In the genomic region with DNA sequence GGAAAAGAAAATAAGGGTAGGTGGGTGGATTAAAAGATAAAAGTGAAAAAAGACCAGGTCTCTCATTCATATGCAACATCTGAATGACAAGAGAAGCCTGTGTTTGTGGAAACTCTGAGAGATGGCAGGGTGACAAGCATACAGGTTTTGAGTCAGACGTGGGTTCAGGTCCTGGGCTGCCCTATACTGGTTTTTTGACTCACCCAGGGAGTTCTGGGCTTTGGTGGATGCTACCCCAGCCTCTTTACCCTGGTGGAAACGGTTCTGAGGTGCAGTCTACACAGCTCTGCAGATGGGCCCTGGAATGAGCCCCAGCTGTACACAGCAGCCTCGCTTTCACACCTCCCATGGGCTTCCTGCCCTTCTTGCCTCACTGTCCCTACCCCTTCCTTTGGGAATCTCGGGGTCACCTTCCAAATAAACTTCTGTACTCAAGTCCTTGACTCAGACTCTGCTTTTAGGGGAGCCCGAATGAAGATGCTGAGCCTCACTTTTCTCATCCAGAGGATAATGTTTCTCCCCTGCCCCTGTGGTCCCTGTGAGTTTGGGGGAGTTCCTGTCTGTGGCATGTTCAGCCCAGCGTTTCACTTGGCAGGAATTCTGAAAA, we compare ENCODE assay signal across 8 cellular contexts.
DNase-seq lines count a peak whose midpoint lies in the region; ATAC-seq and TF ChIP-seq lines count a peak whose summit lies in the region.

No MANE protein-coding gene starts in this region.

- no peaks in the 10 kb centered on the region for H3K9me3 Mint-ChIP-seq in activated T-helper 17 cell treated with anti-CD3 and anti-CD28 coated beads, Interleukin-2, amount 50 U/mL, for 72 hours

- H3K9ac ChIP-seq in BLaER1 treated with 17β-estradiol and CSF1 and Interleukin-3, amounts not matched to agents 10 nM and 100 nM: no peak overlapping the region
- no peak overlapping the region for H3K9ac ChIP-seq in HUES48 (ENCODE audit: low read depth, low read length)

- no peaks in the 10 kb centered on the region for H4K20me1 ChIP-seq in BLaER1 treated with 17β-estradiol and CSF1 and Interleukin-3, amounts not matched to agents 10 nM and 100 nM

- no peaks in the 10 kb centered on the region for H3K27me3 ChIP-seq in BLaER1 treated with 17β-estradiol and CSF1 and Interleukin-3, amounts not matched to agents 10 nM and 100 nM
- H3K27me3 ChIP-seq in HUES48 (ENCODE audit: control insufficient read depth, insufficient read depth, low read length): no peaks in the 10 kb centered on the region

- no peaks in the 10 kb centered on the region for H3K36me3 Mint-ChIP-seq in activated T-helper 17 cell treated with anti-CD3 and anti-CD28 coated beads, Interleukin-2, amount 50 U/mL, for 72 hours (ENCODE audit: low read depth)

- no peak overlapping the region for H3K27ac ChIP-seq in BLaER1 treated with 17β-estradiol and CSF1 and Interleukin-3, amounts not matched to agents 10 nM and 100 nM
- H3K27ac ChIP-seq in HUES48 (ENCODE audit: low read depth, low read length): peak overlapping the region; percentile 90

- H3K4me3 Mint-ChIP-seq in activated T-helper 17 cell treated with anti-CD3 and anti-CD28 coated beads, Interleukin-2, amount 50 U/mL, for 72 hours: peak overlapping the region; percentile 74

- DNase-seq in mucosa of descending colon (no peak), HuH-7.5 (ENCODE audit: low spot score) (no peak), NCI-H2227 treated with DMSO at 0.1 percent for 48 hours (lab: John Stamatoyannopoulos, UW) (no peak), NCI-H2029 (lab: John Stamatoyannopoulos, UW) (no peak)

- H3K36me3 ChIP-seq in BLaER1 treated with 17β-estradiol and CSF1 and Interleukin-3, amounts not matched to agents 10 nM and 100 nM: no peaks in the 10 kb centered on the region
- H3K36me3 ChIP-seq in HUES48 (ENCODE audit: control insufficient read depth, insufficient read depth, low read length) (peaks cover 19% of the 10 kb centered on the region), mucosa of descending colon (ENCODE audit: low read depth) (no peaks in the 10 kb centered on the region)

- ATAC-seq in activated T-helper 17 cell treated with anti-CD3 and anti-CD28 coated beads, Interleukin-2, amount 50 U/mL, for 72 hours (replicated peaks): peak; percentile 96
- ATAC-seq in mucosa of descending colon: peak; percentile 8
- no peak for ATAC-seq in HG03280 (IDR thresholded peaks at IDR 0.05; ENCODE audit: unreplicated experiment)

- peak overlapping the region; percentile 95 for H3K27ac Mint-ChIP-seq in activated T-helper 17 cell treated with anti-CD3 and anti-CD28 coated beads, Interleukin-2, amount 50 U/mL, for 72 hours

- no peak overlapping the region for H3K4me3 ChIP-seq in BLaER1 treated with 17β-estradiol and CSF1 and Interleukin-3, amounts not matched to agents 10 nM and 100 nM
- H3K4me3 ChIP-seq in HUES48 (ENCODE audit: low read depth, low read length) (no peak overlapping the region), mucosa of descending colon (no peak overlapping the region)

- H3K4me2 ChIP-seq in BLaER1 treated with 17β-estradiol and CSF1 and Interleukin-3, amounts not matched to agents 10 nM and 100 nM: peak overlapping the region; percentile 14 to 69 (median 45); a peak in 21 of 22 replicates

- H3K4me1 Mint-ChIP-seq in activated T-helper 17 cell treated with anti-CD3 and anti-CD28 coated beads, Interleukin-2, amount 50 U/mL, for 72 hours: peaks cover 25% of the 10 kb centered on the region

- TF ChIP-seq CTCF in mucosa of descending colon (IDR thresholded peaks at IDR 0.05): no peak

- intact Hi-C loops in mucosa of descending colon (cut with DNase I, micrococcal nuclease): no loop called here

- H3K9me3 ChIP-seq in BLaER1 treated with 17β-estradiol and CSF1 and Interleukin-3, amounts not matched to agents 10 nM and 100 nM (replicated peaks in 1 of 11): no peaks in the 10 kb centered on the region
- H3K9me3 ChIP-seq in HUES48 (ENCODE audit: control insufficient read depth, insufficient read depth, low read length): no peaks in the 10 kb centered on the region
- no peaks in the 10 kb centered on the region for H3K9me3 ChIP-seq in mucosa of descending colon

- H3K27me3 Mint-ChIP-seq in activated T-helper 17 cell treated with anti-CD3 and anti-CD28 coated beads, Interleukin-2, amount 50 U/mL, for 72 hours: no peaks in the 10 kb centered on the region

- peaks cover 51 to 64% (median 54%) of the 10 kb centered on the region in 10 experiments for H3K4me1 ChIP-seq in BLaER1 treated with 17β-estradiol and CSF1 and Interleukin-3, amounts not matched to agents 10 nM and 100 nM
- H3K4me1 ChIP-seq in HUES48 (ENCODE audit: control insufficient read depth, insufficient read depth, low read length) (peaks cover 21% of the 10 kb centered on the region), mucosa of descending colon (ENCODE audit: low read depth) (no peaks in the 10 kb centered on the region)
